Comparison of ENCODE assay signal across 7 cellular contexts in the genomic region with DNA sequence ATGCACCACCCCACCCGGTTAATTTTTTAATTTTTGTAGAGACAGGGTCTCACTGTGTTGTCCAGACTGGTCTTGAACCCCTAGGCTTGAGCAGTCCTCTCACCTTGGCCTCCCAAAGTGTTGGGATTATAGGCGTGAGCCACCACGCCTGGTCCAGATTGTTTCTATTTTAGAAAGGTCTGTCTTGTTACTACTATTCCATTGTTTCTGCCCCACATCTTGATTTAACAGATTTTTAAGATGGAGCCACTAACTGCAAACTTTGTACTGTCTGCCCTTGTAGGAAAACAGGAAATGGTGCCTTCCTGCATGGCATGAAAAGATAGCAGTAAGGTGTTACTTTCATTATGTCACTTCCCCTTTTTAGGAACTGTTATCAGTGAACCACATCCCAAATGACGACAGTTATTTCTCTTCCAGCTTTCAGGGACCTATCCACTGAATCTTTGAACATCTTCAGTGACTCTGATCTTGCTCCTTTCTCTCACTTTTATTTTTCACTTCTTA.
DNase-seq lines count a peak whose midpoint lies in the region; ATAC-seq and TF ChIP-seq lines count a peak whose summit lies in the region.

No MANE protein-coding gene starts in this region.

- H3K9me3 Mint-ChIP-seq in nephron progenitor cell: no peaks in the 10 kb centered on the region

- peak; percentile 97 for DNase-seq in OCI-M1 (lab: John Stamatoyannopoulos, UW)
- DNase-seq in nephron progenitor cell: no peak
- no peak for DNase-seq in NCI-H2029 treated with DMSO at 0.1 percent for 48 hours (lab: John Stamatoyannopoulos, UW)
- no peak for DNase-seq in NCI-H2107 treated with DMSO at 0.1 percent for 48 hours (lab: John Stamatoyannopoulos, UW; ENCODE audit: unreplicated experiment)
- no peak for DNase-seq in SW480 (ENCODE audit: low spot score)

- ATAC-seq in GM19035 (IDR thresholded peaks at IDR 0.05; ENCODE audit: unreplicated experiment): peak; percentile 82
- peak; percentile 69 for ATAC-seq in HG02943 (IDR thresholded peaks at IDR 0.05; ENCODE audit: low read depth, unreplicated experiment)

- peaks cover 79% of the 10 kb centered on the region for H3K36me3 Mint-ChIP-seq in nephron progenitor cell (ENCODE audit: low read depth)

- H3K4me3 Mint-ChIP-seq in nephron progenitor cell: no peak overlapping the region

- no peaks in the 10 kb centered on the region for H3K27me3 Mint-ChIP-seq in nephron progenitor cell (ENCODE audit: low read depth, poor library complexity)

- TF ChIP-seq CTCF in nephron progenitor cell (IDR thresholded peaks at IDR 0.05): no peak

- peak overlapping the region; percentile 33 for H3K27ac Mint-ChIP-seq in nephron progenitor cell

- H3K4me1 Mint-ChIP-seq in nephron progenitor cell: no peaks in the 10 kb centered on the region
